ENCODE assay signal across 33 cellular contexts in the genomic region with DNA sequence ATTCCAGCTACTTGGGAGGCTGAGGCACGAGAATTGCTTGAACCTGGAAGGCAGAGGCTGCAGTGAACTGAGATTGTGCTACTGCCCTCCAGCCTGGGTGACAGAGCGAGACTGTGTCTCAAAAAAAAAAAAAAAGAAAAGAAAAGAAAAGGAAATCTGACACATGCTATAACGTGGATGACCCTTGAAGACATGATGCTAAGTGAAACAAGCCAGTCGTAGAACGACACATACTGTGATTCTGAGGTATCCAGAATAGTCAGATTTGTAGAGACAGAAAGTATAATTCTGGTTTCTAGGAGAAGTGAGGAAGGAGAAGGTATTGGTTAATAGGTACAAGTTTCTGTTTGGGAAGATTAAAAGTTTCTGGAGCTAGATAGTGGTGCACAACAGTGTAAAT. TPM values are rescaled to one million over a fixed set of nuclear protein-coding genes. Genes with fewer than 3 reads are reported as not detected.
"Had no signal": no experiment of that assay in that cellular context is flagged by ENCODE, and none has a peak within 500 bp of the region (broad histone marks: within the 10 kb centered on the region; RNA-seq: fewer than 3 reads in every experiment).

No MANE protein-coding gene starts in this region.

- ATAC-seq: activated T-cell treated with anti-CD3 and anti-CD28 coated beads, Interleukin-2, amount 50 U/mL, for 4 hours; gastroesophageal sphincter; T-helper 17 cell had no signal

- H3K9me3 Mint-ChIP-seq: activated B cell treated with CpG ODN at 0.5 μM for 24 hours; activated CD4-positive, alpha-beta memory T cell treated with anti-CD3 and anti-CD28 coated beads, Interleukin-2, amount 10 ng/mL, durations not matched to agents 7 days and 5 days; activated CD4-positive, alpha-beta T cell treated with anti-CD3 and anti-CD28 coated beads, Interleukin-2, amount 10 ng/mL, durations not matched to agents 24 days and 14 days; activated naive CD4-positive, alpha-beta T cell treated with anti-CD3 and anti-CD28 coated beads for 36 hours; activated T-cell treated with anti-CD3 and anti-CD28 coated beads, Interleukin-2, amount 50 U/mL, for 4 hours; activated T-helper 1 cell treated with anti-CD3 and anti-CD28 coated beads, Interleukin-12 subunit alpha, Interleukin-12 subunit beta, Interleukin-2, Interleukin-4 antibody, amounts not matched to agents 30 ng/mL and 10 ng/mL and 1 ng/mL, durations not matched to agents 14 hours and 24 hours and 36 hours; T-helper 2 cell treated with Interferon-gamma antibody and Interleukin-4, amounts not matched to agents 5 μg/mL and 100 μg/mL, for 36 hours had no signal

- H3K4me1 ChIP-seq: ascending aorta, breast epithelium, colonic mucosa, esophagus squamous epithelium, gastroesophageal sphincter had no signal

- H3K4me3 ChIP-seq: ascending aorta, breast epithelium, cardiac muscle cell, colonic mucosa, esophagus squamous epithelium, gastroesophageal sphincter, heart right ventricle had no signal

- H3K27me3 ChIP-seq: ascending aorta, breast epithelium, cardiac muscle cell, colonic mucosa, heart right ventricle had no signal

- H3K4me1 Mint-ChIP-seq: activated B cell treated with CpG ODN at 0.5 μM for 24 hours; activated CD4-positive, alpha-beta memory T cell treated with anti-CD3 and anti-CD28 coated beads, Interleukin-2, amount 10 ng/mL, durations not matched to agents 7 days and 5 days; activated CD4-positive, alpha-beta T cell treated with anti-CD3 and anti-CD28 coated beads, Interleukin-2, amount 10 ng/mL, durations not matched to agents 24 days and 14 days; brain had no signal

- DNase-seq: activated B cell treated with CpG ODN at 0.5 μM for 24 hours; activated CD4-positive, alpha-beta memory T cell treated with anti-CD3 and anti-CD28 coated beads, Interleukin-2, amount 10 ng/mL, durations not matched to agents 7 days and 5 days; activated CD4-positive, alpha-beta T cell treated with anti-CD3 and anti-CD28 coated beads, Interleukin-2, amount 10 ng/mL, durations not matched to agents 24 days and 14 days; activated CD8-positive, alpha-beta memory T cell treated with anti-CD3 and anti-CD28 coated beads, Interleukin-2, amount 50 U/mL, for 48 hours; activated gamma-delta T cell; activated naive CD4-positive, alpha-beta T cell treated with anti-CD3 and anti-CD28 coated beads for 36 hours; activated T-cell treated with anti-CD3 and anti-CD28 coated beads for 4 hours; activated T-cell treated with anti-CD3 and anti-CD28 coated beads, Interleukin-2, amount 50 U/mL, for 4 hours; central memory CD4-positive, alpha-beta T cell; cerebellar nuclear complex; colonic mucosa; effector CD8-positive, alpha-beta T cell; esophagus squamous epithelium; foreskin melanocyte; heart right ventricle; T-helper 1 cell; T-helper 17 cell; T1000; WERI-Rb-1 had no signal

- H3K4me3 Mint-ChIP-seq: activated B cell treated with CpG ODN at 0.5 μM for 24 hours; activated CD4-positive, alpha-beta memory T cell treated with anti-CD3 and anti-CD28 coated beads, Interleukin-2, amount 10 ng/mL, durations not matched to agents 7 days and 5 days; activated CD4-positive, alpha-beta T cell treated with anti-CD3 and anti-CD28 coated beads, Interleukin-2, amount 10 ng/mL, durations not matched to agents 24 days and 14 days; activated naive CD4-positive, alpha-beta T cell treated with anti-CD3 and anti-CD28 coated beads for 36 hours; activated naive CD8-positive, alpha-beta T cell; activated T-cell treated with anti-CD3 and anti-CD28 coated beads, Interleukin-2, amount 50 U/mL, for 4 hours; activated T-helper 1 cell treated with anti-CD3 and anti-CD28 coated beads, Interleukin-12 subunit alpha, Interleukin-12 subunit beta, Interleukin-2, Interleukin-4 antibody, amounts not matched to agents 30 ng/mL and 10 ng/mL and 1 ng/mL, durations not matched to agents 14 hours and 24 hours and 36 hours; brain; T-helper 17 cell; T-helper 2 cell treated with Interferon-gamma antibody and Interleukin-4, amounts not matched to agents 5 μg/mL and 100 μg/mL, for 36 hours had no signal

- H3K27ac ChIP-seq: ascending aorta, breast epithelium, cardiac muscle cell, colonic mucosa, epithelial cell of prostate, esophagus squamous epithelium, gastroesophageal sphincter, WERI-Rb-1 had no signal

- H3K36me3 ChIP-seq: ascending aorta, breast epithelium, cardiac muscle cell, colonic mucosa, esophagus squamous epithelium, gastroesophageal sphincter, heart right ventricle, WERI-Rb-1 had no signal

- H3K9me3 ChIP-seq: ascending aorta, breast epithelium, colonic mucosa, esophagus squamous epithelium, gastroesophageal sphincter, heart right ventricle had no signal

- H3K27ac Mint-ChIP-seq: activated B cell treated with CpG ODN at 0.5 μM for 24 hours; activated CD4-positive, alpha-beta memory T cell treated with anti-CD3 and anti-CD28 coated beads, Interleukin-2, amount 10 ng/mL, durations not matched to agents 7 days and 5 days; activated CD4-positive, alpha-beta T cell treated with anti-CD3 and anti-CD28 coated beads, Interleukin-2, amount 10 ng/mL, durations not matched to agents 24 days and 14 days; activated naive CD4-positive, alpha-beta T cell treated with anti-CD3 and anti-CD28 coated beads for 36 hours; activated naive CD8-positive, alpha-beta T cell; activated T-helper 1 cell treated with anti-CD3 and anti-CD28 coated beads, Interleukin-12 subunit alpha, Interleukin-12 subunit beta, Interleukin-2, Interleukin-4 antibody, amounts not matched to agents 30 ng/mL and 10 ng/mL and 1 ng/mL, durations not matched to agents 14 hours and 24 hours and 36 hours; brain; T-helper 17 cell; T-helper 2 cell treated with Interferon-gamma antibody and Interleukin-4, amounts not matched to agents 5 μg/mL and 100 μg/mL, for 36 hours had no signal

- H3K36me3 Mint-ChIP-seq: activated naive CD8-positive, alpha-beta T cell; brain had no signal

RNA-seq across cellular contexts. Expression of a gene that starts 6.7 kb away (rescaled TPM):
- total RNA-seq: activated B cell treated with CpG ODN at 0.5 μM for 24 hours; activated CD4-positive, alpha-beta memory T cell treated with anti-CD3 and anti-CD28 coated beads, Interleukin-2, amount 10 ng/mL, durations not matched to agents 7 days and 5 days; activated CD4-positive, alpha-beta T cell treated with anti-CD3 and anti-CD28 coated beads, Interleukin-2, amount 10 ng/mL, durations not matched to agents 24 days and 14 days; activated naive CD4-positive, alpha-beta T cell treated with anti-CD3 and anti-CD28 coated beads for 36 hours; activated T-cell treated with anti-CD3 and anti-CD28 coated beads, Interleukin-2, amount 50 U/mL, for 4 hours; activated T-helper 1 cell treated with anti-CD3 and anti-CD28 coated beads, Interleukin-12 subunit alpha, Interleukin-12 subunit beta, Interleukin-2, Interleukin-4 antibody, amounts not matched to agents 30 ng/mL and 10 ng/mL and 1 ng/mL, durations not matched to agents 14 hours and 24 hours and 36 hours; ascending aorta; breast epithelium; cardiac muscle cell; dermis microvascular lymphatic vessel endothelial cell; endothelial cell of umbilical vein; esophagus squamous epithelium; fibroblast of lung; fibroblast of villous mesenchyme; gastroesophageal sphincter; glomerular endothelial cell; heart right ventricle; T-helper 17 cell had no signal

RNA-seq across cellular contexts. Expression of a gene that starts 24.7 kb away (rescaled TPM):
- total RNA-seq: activated B cell treated with CpG ODN at 0.5 μM for 24 hours; activated CD4-positive, alpha-beta memory T cell treated with anti-CD3 and anti-CD28 coated beads, Interleukin-2, amount 10 ng/mL, durations not matched to agents 7 days and 5 days; activated CD4-positive, alpha-beta T cell treated with anti-CD3 and anti-CD28 coated beads, Interleukin-2, amount 10 ng/mL, durations not matched to agents 24 days and 14 days; activated naive CD4-positive, alpha-beta T cell treated with anti-CD3 and anti-CD28 coated beads for 36 hours; activated T-cell treated with anti-CD3 and anti-CD28 coated beads, Interleukin-2, amount 50 U/mL, for 4 hours; activated T-helper 1 cell treated with anti-CD3 and anti-CD28 coated beads, Interleukin-12 subunit alpha, Interleukin-12 subunit beta, Interleukin-2, Interleukin-4 antibody, amounts not matched to agents 30 ng/mL and 10 ng/mL and 1 ng/mL, durations not matched to agents 14 hours and 24 hours and 36 hours; colonic mucosa; dermis microvascular lymphatic vessel endothelial cell; endothelial cell of umbilical vein; esophagus squamous epithelium; fibroblast of lung; fibroblast of villous mesenchyme; glomerular endothelial cell; T-helper 17 cell had no signal

RNA-seq across cellular contexts. Expression of a gene that starts 31.3 kb away (rescaled TPM):
- total RNA-seq: activated B cell treated with CpG ODN at 0.5 μM for 24 hours; activated CD4-positive, alpha-beta memory T cell treated with anti-CD3 and anti-CD28 coated beads, Interleukin-2, amount 10 ng/mL, durations not matched to agents 7 days and 5 days; activated CD4-positive, alpha-beta T cell treated with anti-CD3 and anti-CD28 coated beads, Interleukin-2, amount 10 ng/mL, durations not matched to agents 24 days and 14 days; activated naive CD4-positive, alpha-beta T cell treated with anti-CD3 and anti-CD28 coated beads for 36 hours; activated T-helper 1 cell treated with anti-CD3 and anti-CD28 coated beads, Interleukin-12 subunit alpha, Interleukin-12 subunit beta, Interleukin-2, Interleukin-4 antibody, amounts not matched to agents 30 ng/mL and 10 ng/mL and 1 ng/mL, durations not matched to agents 14 hours and 24 hours and 36 hours; breast epithelium; dermis microvascular lymphatic vessel endothelial cell; endothelial cell of umbilical vein; esophagus squamous epithelium; fibroblast of lung; fibroblast of villous mesenchyme; glomerular endothelial cell; T-helper 17 cell had no signal
